Comparison of ENCODE assay signal across 20 cellular contexts in the genomic region with DNA sequence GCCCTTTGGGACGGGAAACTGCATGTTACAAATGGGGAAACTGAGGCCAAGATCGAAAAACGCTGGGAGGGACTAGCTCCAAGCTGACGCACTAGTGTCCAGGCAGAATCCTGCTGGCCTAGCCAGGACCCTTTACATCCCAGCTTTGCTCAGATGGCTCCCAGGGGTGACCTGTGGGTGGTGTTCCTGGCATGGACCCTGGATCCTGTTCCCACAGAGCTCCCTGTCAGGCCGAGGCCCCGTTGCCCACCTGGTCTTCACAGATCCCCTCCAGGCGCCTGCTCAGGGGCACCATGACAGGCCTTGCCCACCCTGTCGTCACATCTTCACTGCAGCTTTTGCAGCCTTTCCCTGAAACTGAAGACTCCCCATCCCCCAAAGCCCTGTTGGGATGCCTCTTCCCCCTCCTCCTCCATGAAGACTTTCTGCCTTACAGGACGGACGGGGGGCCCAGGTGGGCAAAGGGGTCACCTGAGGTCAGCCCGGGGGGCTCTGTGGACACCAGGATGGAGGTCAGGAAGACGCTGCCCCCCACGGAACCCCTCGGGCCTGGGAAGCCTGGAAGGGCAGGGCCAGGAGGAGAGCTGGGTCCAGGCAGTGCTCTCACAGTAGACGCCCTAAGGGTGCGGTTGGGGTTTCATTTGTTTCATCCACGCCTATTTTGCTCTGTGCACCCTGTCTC. TPM values are rescaled to one million over a fixed set of nuclear protein-coding genes. Genes with fewer than 3 reads are reported as not detected.
DNase-seq lines count a peak whose midpoint lies in the region; ATAC-seq, FAIRE-seq and TF ChIP-seq lines count a peak whose summit lies in the region.
"Had no signal": no experiment of that assay in that cellular context is flagged by ENCODE, and none has a peak within 500 bp of the region (broad histone marks: within the 10 kb centered on the region; RNA-seq: fewer than 3 reads in every experiment).

No MANE protein-coding gene starts in this region.

- no peak overlapping the region for H3K4me2 ChIP-seq in HepG2 (ENCODE audit: low read depth, low read length)
- H3K4me2 ChIP-seq in osteoblast (ENCODE audit: insufficient read depth, low read length), result no peak overlapping the region
- H3K4me2 ChIP-seq: smooth muscle cell had no signal

- in situ Hi-C loops in HepG2 (cut with HindIII; ENCODE audit: extremely low pct_ligation_motif_present, low pct_unique_long_range_greater_than_20kb), result no loop called here

- no peak for TF ChIP-seq EP300 in HepG2 (IDR thresholded peaks at IDR 0.05; ENCODE audit: low read depth in 2 of 2, low read length in 2 of 2)
- no peak for TF ChIP-seq EP300 in HepG2 (CRISPR knock-in tag; IDR thresholded peaks at IDR 0.05; ENCODE audit: borderline replicate concordance)
- TF ChIP-seq EP300 in gastroesophageal sphincter (IDR thresholded peaks at IDR 0.05), result no peak

- no TSS peak for BruUV-seq in HepG2 (replicated peaks; lab: Mats Ljungman, UMichigan)

- no peaks in the 10 kb centered on the region for H3K36me3 ChIP-seq in HepG2 (replicated peaks in 1 of 2; ENCODE audit: control insufficient read depth in 1 of 2, insufficient read depth in 2 of 2, low read length in 2 of 2)
- H3K36me3 ChIP-seq in right lobe of liver, result no peaks in the 10 kb centered on the region
- H3K36me3 ChIP-seq in gastroesophageal sphincter, result no peaks in the 10 kb centered on the region
- no peaks in the 10 kb centered on the region for H3K36me3 ChIP-seq in osteoblast (ENCODE audit: insufficient read depth, low read length)
- no peaks in the 10 kb centered on the region for H3K36me3 ChIP-seq in effector memory CD4-positive, alpha-beta T cell (ENCODE audit: control insufficient read depth, insufficient read depth, low read length)
- H3K36me3 ChIP-seq: stomach had no signal

- peaks cover 8% of the 10 kb centered on the region; the same call in 1 of the 2 replicates for H4K20me1 ChIP-seq in HepG2 (ENCODE audit: insufficient read depth, low read length)
- H4K20me1 ChIP-seq in osteoblast (ENCODE audit: insufficient read depth, low read length), result peaks cover 4% of the 10 kb centered on the region

- WGBS in HepG2 (ENCODE audit: low lambda C conversion rate), result 34% methylated on average over 17 of the region's 17 CpGs
- 67% methylated on average over 5 of the region's 17 CpGs for WGBS in right lobe of liver (ENCODE audit: insufficient coverage, low coverage, low lambda C conversion rate, missing lambda C conversion rate)
- 60 to 93% methylated on average over 3 of the region's 17 CpGs for WGBS in gastroesophageal sphincter (ENCODE audit: low coverage in 1 of 2), 2 donors

- DNase-seq in HepG2 (ENCODE audit: low spot score) (no peak), right lobe of liver (no peak), osteoblast (ENCODE audit: insufficient read length, low spot score, missing footprints) (peak; percentile 58), NOMO-1 (lab: John Stamatoyannopoulos, UW; ENCODE audit: unreplicated experiment in 2 of 2) (no peak), ecto neural progenitor cell (ENCODE audit: low spot score) (no peak)
- DNase-seq in activated naive CD4-positive, alpha-beta T cell treated with Interleukin-2 at 50 U/mL for 16 hours, result no peak
- DNase-seq in effector memory CD4-positive, alpha-beta T cell, result no peak

- H3K4me3 ChIP-seq in HepG2 (replicated peaks in 1 of 3; ENCODE audit: insufficient read depth in 1 of 3, low read depth in 2 of 3, low read length in 3 of 3) (no peak overlapping the region), right lobe of liver (no peak overlapping the region), gastroesophageal sphincter (peak overlapping the region in 1 of 2 donors; percentile 43), osteoblast (ENCODE audit: insufficient read depth, low read length) (no peak overlapping the region)
- H3K4me3 ChIP-seq in effector memory CD4-positive, alpha-beta T cell (ENCODE audit: insufficient read depth, low read depth, low read length, poor library complexity, severe bottlenecking), result no peak overlapping the region
- H3K4me3 ChIP-seq: body of pancreas, GM23248, hepatocyte, smooth muscle cell had no signal

- H3K27ac ChIP-seq in HepG2 (ENCODE audit: extremely low read length, insufficient read depth, low read length) (no peak overlapping the region), right lobe of liver (no peak overlapping the region), gastroesophageal sphincter (peak overlapping the region in 3 of 4 donors; percentile 5 to 35 (median 32)), osteoblast (ENCODE audit: low read depth, low read length) (no peak overlapping the region)
- no peak overlapping the region for H3K27ac ChIP-seq in effector memory CD4-positive, alpha-beta T cell (ENCODE audit: insufficient read depth, low read length, poor library complexity, severe bottlenecking)
- H3K27ac ChIP-seq: body of pancreas, GM23248, hepatocyte, HL-60, stomach had no signal

- no peak for TF ChIP-seq POLR2A in HepG2 (IDR thresholded peaks at IDR 0.05; ENCODE audit: insufficient read depth in 1 of 2, low read depth in 2 of 2, low read length in 2 of 2)
- TF ChIP-seq POLR2A in right lobe of liver (IDR thresholded peaks at IDR 0.05), result no peak
- TF ChIP-seq POLR2A in gastroesophageal sphincter (IDR thresholded peaks at IDR 0.05), result no peak

- H3K27me3 ChIP-seq in HepG2 (ENCODE audit: control insufficient read depth in 1 of 2, insufficient read depth in 2 of 2, low read length in 2 of 2) (peaks cover 7 to 59% of the 10 kb centered on the region in 2 experiments), right lobe of liver (no peaks in the 10 kb centered on the region), gastroesophageal sphincter (peaks cover 31% of the 10 kb centered on the region), osteoblast (ENCODE audit: insufficient read depth, low read length) (peaks cover 47% of the 10 kb centered on the region)
- no peaks in the 10 kb centered on the region for H3K27me3 ChIP-seq in effector memory CD4-positive, alpha-beta T cell (replicated peaks; ENCODE audit: control insufficient read depth, insufficient read depth, low read length, poor library complexity, severe bottlenecking)

- peak; percentile 31 for ATAC-seq in HepG2
- ATAC-seq in right lobe of liver, result no peak
- no peak for ATAC-seq in gastroesophageal sphincter

- H3K9me3 ChIP-seq in HepG2 (ENCODE audit: low read length) (no peaks in the 10 kb centered on the region), right lobe of liver (no peaks in the 10 kb centered on the region), gastroesophageal sphincter (no peaks in the 10 kb centered on the region), osteoblast (ENCODE audit: low read depth, low read length) (no peaks in the 10 kb centered on the region)
- no peaks in the 10 kb centered on the region for H3K9me3 ChIP-seq in effector memory CD4-positive, alpha-beta T cell (ENCODE audit: control insufficient read depth, low read length)
- H3K9me3 ChIP-seq: body of pancreas, stomach had no signal

- intact Hi-C loops in HepG2 (cut with micrococcal nuclease; ENCODE audit: unreplicated experiment), result loop anchor here (5.0 to 10.0 kb wide), 2 partner anchors 228 to 271 kb away; a partner anchor contains a TSS
- intact Hi-C loops in right lobe of liver (cut with DNase I), result no loop called here

- no peak overlapping the region for H2AFZ ChIP-seq in HepG2 (ENCODE audit: low read length)
- no peak overlapping the region for H2AFZ ChIP-seq in osteoblast (ENCODE audit: low read length)
- H2AFZ ChIP-seq: GM23248, hepatocyte had no signal

- H3K4me1 ChIP-seq in HepG2 (ENCODE audit: insufficient read depth, low read length), result peaks cover 7% of the 10 kb centered on the region
- H3K4me1 ChIP-seq in right lobe of liver, result peaks cover 0 to 6% (median 2%) of the 10 kb centered on the region in 4 donors
- H3K4me1 ChIP-seq in gastroesophageal sphincter, result peaks cover 0 to 19% (median 6%) of the 10 kb centered on the region in 3 donors
- peaks cover 14% of the 10 kb centered on the region for H3K4me1 ChIP-seq in osteoblast (ENCODE audit: insufficient read depth, low read length)
- H3K4me1 ChIP-seq in effector memory CD4-positive, alpha-beta T cell (ENCODE audit: control insufficient read depth, insufficient read depth, low read length, poor library complexity, severe bottlenecking), result peaks cover 11% of the 10 kb centered on the region

- no peak overlapping the region for H3K9ac ChIP-seq in HepG2 (ENCODE audit: insufficient read depth, low read depth, low read length)
- H3K9ac ChIP-seq: GM23248 had no signal

- POLR2A ChIA-PET in HepG2 (lab: Yijun Ruan, JAX), result no interaction called here

- no peak for TF ChIP-seq RAD21 in HepG2 (CRISPR knock-in tag; IDR thresholded peaks at IDR 0.05)

- H3K79me2 ChIP-seq in HepG2 (ENCODE audit: insufficient read depth, low read length) (no peaks in the 10 kb centered on the region), osteoblast (ENCODE audit: insufficient read depth, low read length) (no peaks in the 10 kb centered on the region)
- H3K79me2 ChIP-seq: hepatocyte had no signal

- FAIRE-seq in HepG2 (lab: Jason Lieb, UNC), result no peak
- FAIRE-seq: islet of Langerhans had no signal

- TF ChIP-seq CTCF in HepG2 (CRISPR knock-in tag; IDR thresholded peaks at IDR 0.05) (no peak), right lobe of liver (IDR thresholded peaks at IDR 0.05) (no peak), gastroesophageal sphincter (IDR thresholded peaks at IDR 0.05) (no peak), osteoblast (IDR thresholded peaks at IDR 0.05; ENCODE audit: extremely low read depth, low read depth, low read length) (no peak)

- CTCF ChIA-PET in HepG2 (lab: Yijun Ruan, JAX; ENCODE audit: low intra/inter-chr PET ratio, low total read pairs), result no interaction called here

RNA-seq across cellular contexts. Expression of a gene that starts 12.9 kb away (rescaled TPM):
- total RNA-seq in HepG2 (2016; rRNA removed; fragmentation: Illumina TruSeq; extraction: Trizol), result 0.24 TPM in 1 of 2 replicates, not detected in the other
- not detected in 2 replicates for total RNA-seq in HepG2 (2016; cell fraction: cytosol; rRNA removed; fragmentation: Illumina TruSeq; extraction: Trizol; ENCODE audit: low read depth)
- 0.13 and 0.32 TPM in 2 replicates for total RNA-seq in HepG2 (2016; cell fraction: insoluble cytoplasmic fraction; rRNA removed; fragmentation: Illumina TruSeq; extraction: Trizol)
- total RNA-seq in HepG2 (2016; cell fraction: membrane; rRNA removed; fragmentation: Illumina TruSeq; extraction: Trizol), result not detected in 2 replicates
- not detected in 2 replicates for total RNA-seq in HepG2 (2016; cell fraction: nucleus; rRNA removed; fragmentation: Illumina TruSeq; extraction: Trizol)
- 0.01 and 0.03 TPM in 2 replicates for polyA plus RNA-seq in HepG2 (2011; rRNA removed)
- 0.01 TPM in 1 of 2 replicates, not detected in the other for polyA plus RNA-seq in HepG2 (2011; cell fraction: cytosol; rRNA removed)
- 0.19 and 0.21 TPM in 2 replicates for polyA plus RNA-seq in HepG2 (2011; cell fraction: nucleus; rRNA removed)
- polyA plus RNA-seq in HepG2 (2012), result 0.19 TPM in 1 of 2 replicates, not detected in the other
- polyA plus RNA-seq in HepG2 (2016; cell fraction: cytosol; fragmentation: Illumina TruSeq; extraction: Trizol; ENCODE audit: low read depth), result not detected in 2 replicates
- not detected in 2 replicates for polyA plus RNA-seq in HepG2 (2016; cell fraction: insoluble cytoplasmic fraction; fragmentation: Illumina TruSeq; extraction: Trizol; ENCODE audit: low read depth)
- not detected in 2 replicates for polyA plus RNA-seq in HepG2 (2016; cell fraction: membrane; fragmentation: Illumina TruSeq; extraction: Trizol; ENCODE audit: low read depth)
- not detected in 2 replicates for polyA plus RNA-seq in HepG2 (2016; cell fraction: nucleus; fragmentation: Illumina TruSeq; extraction: Trizol; ENCODE audit: insufficient read depth, low read depth)
- polyA minus RNA-seq in HepG2 (2011; rRNA and poly(A)+ RNA removed; ENCODE audit: low replicate concordance), result 0.04 and 0.14 TPM in 2 replicates
- not detected in 2 replicates for polyA minus RNA-seq in HepG2 (2011; cell fraction: cytosol; rRNA and poly(A)+ RNA removed)
- polyA minus RNA-seq in HepG2 (2011; cell fraction: nucleus; rRNA and poly(A)+ RNA removed), result 0.37 TPM in 1 of 2 replicates, not detected in the other
- under 1 TPM; 0.31 to 0.87 (median 0.56) TPM for total RNA-seq in right lobe of liver
- total RNA-seq in gastroesophageal sphincter, result 1 to 10 TPM in 2 of 4 donors, under 1 TPM in 2; 0.62 to 2.3 (median 1.6) TPM
- total RNA-seq in osteoblast, result under 0.01 TPM in 1 of 2 replicates, not detected in the other
- total RNA-seq: M059J had no signal
- polyA plus RNA-seq: IMR-90; naive thymus-derived CD4-positive, alpha-beta T cell had no signal

RNA-seq across cellular contexts. Expression of a gene that starts 35.7 kb away (rescaled TPM):
- 30.5 and 41.9 TPM in 2 replicates for total RNA-seq in HepG2 (2016; rRNA removed; fragmentation: Illumina TruSeq; extraction: Trizol)
- total RNA-seq in HepG2 (2016; cell fraction: cytosol; rRNA removed; fragmentation: Illumina TruSeq; extraction: Trizol; ENCODE audit: low read depth), result 13.0 and 14.7 TPM in 2 replicates
- total RNA-seq in HepG2 (2016; cell fraction: insoluble cytoplasmic fraction; rRNA removed; fragmentation: Illumina TruSeq; extraction: Trizol), result 26.6 and 43.3 TPM in 2 replicates
- total RNA-seq in HepG2 (2016; cell fraction: membrane; rRNA removed; fragmentation: Illumina TruSeq; extraction: Trizol), result 16.6 and 19.6 TPM in 2 replicates
- total RNA-seq in HepG2 (2016; cell fraction: nucleus; rRNA removed; fragmentation: Illumina TruSeq; extraction: Trizol), result 38.2 and 44.0 TPM in 2 replicates
- 96.1 and 133 TPM in 2 replicates for polyA plus RNA-seq in HepG2 (2011; rRNA removed)
- 35.6 and 52.0 TPM in 2 replicates for polyA plus RNA-seq in HepG2 (2011; cell fraction: cytosol; rRNA removed)
- 938 and 1,041 TPM in 2 replicates for polyA plus RNA-seq in HepG2 (2011; cell fraction: nucleus; rRNA removed)
- 57.7 and 74.1 TPM in 2 replicates for polyA plus RNA-seq in HepG2 (2012)
- 16.7 and 17.4 TPM in 2 replicates for polyA plus RNA-seq in HepG2 (2016; cell fraction: cytosol; fragmentation: Illumina TruSeq; extraction: Trizol; ENCODE audit: low read depth)
- polyA plus RNA-seq in HepG2 (2016; cell fraction: insoluble cytoplasmic fraction; fragmentation: Illumina TruSeq; extraction: Trizol; ENCODE audit: low read depth), result 26.4 and 36.5 TPM in 2 replicates
- 15.2 and 17.5 TPM in 2 replicates for polyA plus RNA-seq in HepG2 (2016; cell fraction: membrane; fragmentation: Illumina TruSeq; extraction: Trizol; ENCODE audit: low read depth)
- 101 and 109 TPM in 2 replicates for polyA plus RNA-seq in HepG2 (2016; cell fraction: nucleus; fragmentation: Illumina TruSeq; extraction: Trizol; ENCODE audit: insufficient read depth, low read depth)
- 67.0 TPM in 1 of 2 replicates, not detected in the other for polyA minus RNA-seq in HepG2 (2011; rRNA and poly(A)+ RNA removed; ENCODE audit: low replicate concordance)
- polyA minus RNA-seq in HepG2 (2011; cell fraction: cytosol; rRNA and poly(A)+ RNA removed), result 22.8 and 31.0 TPM in 2 replicates
- 64.6 and 66.1 TPM in 2 replicates for polyA minus RNA-seq in HepG2 (2011; cell fraction: nucleus; rRNA and poly(A)+ RNA removed)
- total RNA-seq in right lobe of liver, result 1,000 to 10,000 TPM in 4 of 6 experiments, 100 to 1,000 TPM in 2; 744 to 1,833 (median 1,254) TPM
- total RNA-seq in gastroesophageal sphincter, result not detected
- not detected in 2 replicates for total RNA-seq in osteoblast
- total RNA-seq: activated naive CD8-positive, alpha-beta T cell treated with anti-CD3 and anti-CD28 coated beads for 36 hours; GM23248; IMR-90; M059J; naive thymus-derived CD4-positive, alpha-beta T cell; posterior vena cava; smooth muscle cell; stomach had no signal
- polyA plus RNA-seq: GM23248; IMR-90; naive thymus-derived CD4-positive, alpha-beta T cell; smooth muscle cell; stomach had no signal

Comparison
In these comparisons a context has a peak if more than half of its experiments do, and no peak if none do; other contexts are left out.
1. H3K27ac ChIP-seq: peak in gastroesophageal sphincter (3 of 4); none in HepG2 (single experiment), right lobe of liver (0 of 3), osteoblast (single experiment) and effector memory CD4-positive, alpha-beta T cell (single experiment).
2. RNA of a gene that starts 35.7 kb away (total RNA-seq): 744 to 1,833 TPM in right lobe of liver and 13.0 to 44.0 TPM in HepG2; not detected in gastroesophageal sphincter and not detected in osteoblast; every median in the first group is over 10 times any median in the second.